1 cellular context compared by ENCODE assay signal in the genomic region with DNA sequence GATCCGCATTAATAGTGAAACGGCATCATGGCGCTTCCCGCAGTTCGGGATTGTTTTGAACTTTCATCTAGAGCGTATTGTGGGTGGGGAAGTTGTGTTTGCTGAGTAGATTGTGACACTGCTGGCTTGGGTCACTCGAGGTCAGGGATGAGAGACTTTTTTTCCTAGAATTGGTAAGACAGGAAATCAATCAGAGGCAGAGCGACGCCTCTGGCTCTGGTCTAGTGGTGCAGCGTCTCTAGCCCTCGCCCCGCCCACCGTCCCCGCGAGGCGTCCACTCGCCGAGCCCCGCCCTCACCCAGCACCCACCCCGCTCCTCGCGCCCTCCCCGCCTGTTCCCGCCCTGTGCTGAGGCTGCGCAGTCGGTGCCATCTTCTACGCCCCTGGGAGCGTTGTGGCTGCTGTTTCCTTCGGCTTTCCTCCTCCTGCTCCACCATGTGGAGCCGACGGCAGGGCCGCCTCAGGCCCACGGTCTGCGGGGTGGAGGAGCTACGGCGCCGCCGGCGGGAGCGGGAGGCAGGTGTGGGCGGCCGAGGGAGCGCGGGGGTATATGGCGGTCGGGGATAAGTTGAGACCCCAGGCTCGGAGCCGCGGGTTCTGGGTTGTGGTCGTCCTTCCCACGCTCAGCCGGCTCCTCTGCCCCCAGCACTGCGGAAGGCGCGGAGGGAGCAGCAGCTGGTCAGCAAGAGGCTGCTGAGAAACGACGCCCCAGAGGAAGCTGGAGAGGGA.
TF ChIP-seq lines count a peak whose summit lies in the region.

A gene (plus strand): TSS at position 359 of the 729 bp plus-strand sequence. CDS start 77 bp downstream, at position 436.

TF ChIP-seq in HEK293, 187 proteins besides CTCF, POLR2A, EP300 and RAD21 (continued from another document and continues in another):
- TF ChIP-seq, protein P1, sequence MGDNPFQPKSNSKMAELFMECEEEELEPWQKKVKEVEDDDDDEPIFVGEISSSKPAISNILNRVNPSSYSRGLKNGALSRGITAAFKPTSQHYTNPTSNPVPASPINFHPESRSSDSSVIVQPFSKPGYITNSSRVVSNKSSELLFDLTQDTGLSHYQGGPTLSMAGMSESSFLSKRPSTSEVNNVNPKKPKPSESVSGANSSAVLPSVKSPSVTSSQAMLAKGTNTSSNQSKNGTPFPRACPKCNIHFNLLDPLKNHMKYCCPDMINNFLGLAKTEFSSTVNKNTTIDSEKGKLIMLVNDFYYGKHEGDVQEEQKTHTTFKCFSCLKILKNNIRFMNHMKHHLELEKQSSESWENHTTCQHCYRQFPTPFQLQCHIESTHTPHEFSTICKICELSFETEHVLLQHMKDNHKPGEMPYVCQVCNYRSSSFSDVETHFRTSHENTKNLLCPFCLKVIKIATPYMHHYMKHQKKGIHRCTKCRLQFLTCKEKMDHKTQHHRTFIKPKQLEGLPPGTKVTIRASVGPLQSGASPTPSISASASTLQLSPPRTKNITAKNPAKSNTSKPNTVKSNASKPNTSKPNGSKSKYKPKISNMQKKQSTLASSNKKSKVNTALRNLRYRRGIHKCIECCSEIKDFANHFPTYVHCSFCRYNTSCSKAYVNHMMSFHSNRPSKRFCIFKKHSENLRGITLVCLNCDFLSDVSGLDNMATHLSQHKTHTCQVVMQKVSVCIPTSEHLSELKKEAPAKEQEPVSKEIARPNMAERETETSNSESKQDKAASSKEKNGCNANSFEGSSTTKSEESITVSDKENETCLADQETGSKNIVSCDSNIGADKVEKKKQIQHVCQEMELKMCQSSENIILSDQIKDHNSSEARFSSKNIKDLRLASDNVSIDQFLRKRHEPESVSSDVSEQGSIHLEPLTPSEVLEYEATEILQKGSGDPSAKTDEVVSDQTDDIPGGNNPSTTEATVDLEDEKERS (tag by site-specific recombination; IDR thresholded peaks at IDR 0.05): no peak
- TF ChIP-seq KLF1 (tag by site-specific recombination; IDR thresholded peaks at IDR 0.05) (peak; percentile 64), ZNF664 (tag by site-specific recombination; IDR thresholded peaks at IDR 0.05) (no peak), EGR2 (tag by site-specific recombination; IDR thresholded peaks at IDR 0.05; ENCODE audit: low read depth) (peak; percentile 91), ZNF837 (tag by site-specific recombination; IDR thresholded peaks at IDR 0.05) (no peak), ZNF324 (tag by site-specific recombination; IDR thresholded peaks at IDR 0.05) (0 out of 2 replicates have a peak, but pooled peaks have one; percentile 22), ZNF830 (tag by site-specific recombination; IDR thresholded peaks at IDR 0.05; ENCODE audit: low read depth) (no peak), ZNF777 (tag by site-specific recombination; IDR thresholded peaks at IDR 0.05; ENCODE audit: borderline replicate concordance) (peak; percentile 91; the same call in 1 of the 2 replicates), ZNF544 (tag by site-specific recombination; IDR thresholded peaks at IDR 0.05) (no peak), ZFP69B (tag by site-specific recombination; IDR thresholded peaks at IDR 0.05) (peak; percentile 11; the same call in 1 of the 2 replicates), SP3 (tag by site-specific recombination; IDR thresholded peaks at IDR 0.05) (peak; percentile 83), ZNF274 (IDR thresholded peaks at IDR 0.05; ENCODE audit: low read length) (no peak), ZNF274 (tag by site-specific recombination; IDR thresholded peaks at IDR 0.05; ENCODE audit: borderline replicate concordance) (no peak), MZF1 (tag by site-specific recombination; IDR thresholded peaks at IDR 0.05; ENCODE audit: borderline replicate concordance) (no peak), ZFHX2 (tag by site-specific recombination; conservative IDR thresholded peaks at IDR 0.05) (peak; percentile 94), ZEB2 (tag by site-specific recombination; IDR thresholded peaks at IDR 0.05) (peak; percentile 69), ZNF571 (tag by site-specific recombination; IDR thresholded peaks at IDR 0.05) (no peak), ZNF558 (tag by site-specific recombination; IDR thresholded peaks at IDR 0.05) (no peak), SALL2 (tag by site-specific recombination; IDR thresholded peaks at IDR 0.05; ENCODE audit: borderline replicate concordance) (no peak), ZNF560 (tag by site-specific recombination; IDR thresholded peaks at IDR 0.05; ENCODE audit: borderline replicate concordance) (no peak), OVOL3 (tag by site-specific recombination; IDR thresholded peaks at IDR 0.05) (no peak)
- TF ChIP-seq, protein P2, sequence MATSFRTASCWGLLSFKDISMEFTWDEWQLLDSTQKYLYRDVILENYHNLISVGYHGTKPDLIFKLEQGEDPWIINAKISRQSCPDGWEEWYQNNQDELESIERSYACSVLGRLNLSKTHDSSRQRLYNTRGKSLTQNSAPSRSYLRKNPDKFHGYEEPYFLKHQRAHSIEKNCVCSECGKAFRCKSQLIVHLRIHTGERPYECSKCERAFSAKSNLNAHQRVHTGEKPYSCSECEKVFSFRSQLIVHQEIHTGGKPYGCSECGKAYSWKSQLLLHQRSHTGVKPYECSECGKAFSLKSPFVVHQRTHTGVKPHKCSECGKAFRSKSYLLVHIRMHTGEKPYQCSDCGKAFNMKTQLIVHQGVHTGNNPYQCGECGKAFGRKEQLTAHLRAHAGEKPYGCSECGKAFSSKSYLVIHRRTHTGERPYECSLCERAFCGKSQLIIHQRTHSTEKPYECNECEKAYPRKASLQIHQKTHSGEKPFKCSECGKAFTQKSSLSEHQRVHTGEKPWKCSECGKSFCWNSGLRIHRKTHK (tag by site-specific recombination; IDR thresholded peaks at IDR 0.05): no peak
- TF ChIP-seq, protein P3, sequence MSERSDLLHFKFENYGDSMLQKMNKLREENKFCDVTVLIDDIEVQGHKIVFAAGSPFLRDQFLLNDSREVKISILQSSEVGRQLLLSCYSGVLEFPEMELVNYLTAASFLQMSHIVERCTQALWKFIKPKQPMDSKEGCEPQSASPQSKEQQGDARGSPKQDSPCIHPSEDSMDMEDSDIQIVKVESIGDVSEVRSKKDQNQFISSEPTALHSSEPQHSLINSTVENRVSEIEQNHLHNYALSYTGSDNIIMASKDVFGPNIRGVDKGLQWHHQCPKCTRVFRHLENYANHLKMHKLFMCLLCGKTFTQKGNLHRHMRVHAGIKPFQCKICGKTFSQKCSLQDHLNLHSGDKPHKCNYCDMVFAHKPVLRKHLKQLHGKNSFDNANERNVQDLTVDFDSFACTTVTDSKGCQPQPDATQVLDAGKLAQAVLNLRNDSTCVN (tag by site-specific recombination; optimal IDR thresholded peaks at IDR 0.05): peak; percentile 69
- TF ChIP-seq, protein P4, sequence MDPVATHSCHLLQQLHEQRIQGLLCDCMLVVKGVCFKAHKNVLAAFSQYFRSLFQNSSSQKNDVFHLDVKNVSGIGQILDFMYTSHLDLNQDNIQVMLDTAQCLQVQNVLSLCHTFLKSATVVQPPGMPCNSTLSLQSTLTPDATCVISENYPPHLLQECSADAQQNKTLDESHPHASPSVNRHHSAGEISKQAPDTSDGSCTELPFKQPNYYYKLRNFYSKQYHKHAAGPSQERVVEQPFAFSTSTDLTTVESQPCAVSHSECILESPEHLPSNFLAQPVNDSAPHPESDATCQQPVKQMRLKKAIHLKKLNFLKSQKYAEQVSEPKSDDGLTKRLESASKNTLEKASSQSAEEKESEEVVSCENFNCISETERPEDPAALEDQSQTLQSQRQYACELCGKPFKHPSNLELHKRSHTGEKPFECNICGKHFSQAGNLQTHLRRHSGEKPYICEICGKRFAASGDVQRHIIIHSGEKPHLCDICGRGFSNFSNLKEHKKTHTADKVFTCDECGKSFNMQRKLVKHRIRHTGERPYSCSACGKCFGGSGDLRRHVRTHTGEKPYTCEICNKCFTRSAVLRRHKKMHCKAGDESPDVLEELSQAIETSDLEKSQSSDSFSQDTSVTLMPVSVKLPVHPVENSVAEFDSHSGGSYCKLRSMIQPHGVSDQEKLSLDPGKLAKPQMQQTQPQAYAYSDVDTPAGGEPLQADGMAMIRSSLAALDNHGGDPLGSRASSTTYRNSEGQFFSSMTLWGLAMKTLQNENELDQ (tag by site-specific recombination; IDR thresholded peaks at IDR 0.05; ENCODE audit: low read depth): no peak
- TF ChIP-seq, protein P5, sequence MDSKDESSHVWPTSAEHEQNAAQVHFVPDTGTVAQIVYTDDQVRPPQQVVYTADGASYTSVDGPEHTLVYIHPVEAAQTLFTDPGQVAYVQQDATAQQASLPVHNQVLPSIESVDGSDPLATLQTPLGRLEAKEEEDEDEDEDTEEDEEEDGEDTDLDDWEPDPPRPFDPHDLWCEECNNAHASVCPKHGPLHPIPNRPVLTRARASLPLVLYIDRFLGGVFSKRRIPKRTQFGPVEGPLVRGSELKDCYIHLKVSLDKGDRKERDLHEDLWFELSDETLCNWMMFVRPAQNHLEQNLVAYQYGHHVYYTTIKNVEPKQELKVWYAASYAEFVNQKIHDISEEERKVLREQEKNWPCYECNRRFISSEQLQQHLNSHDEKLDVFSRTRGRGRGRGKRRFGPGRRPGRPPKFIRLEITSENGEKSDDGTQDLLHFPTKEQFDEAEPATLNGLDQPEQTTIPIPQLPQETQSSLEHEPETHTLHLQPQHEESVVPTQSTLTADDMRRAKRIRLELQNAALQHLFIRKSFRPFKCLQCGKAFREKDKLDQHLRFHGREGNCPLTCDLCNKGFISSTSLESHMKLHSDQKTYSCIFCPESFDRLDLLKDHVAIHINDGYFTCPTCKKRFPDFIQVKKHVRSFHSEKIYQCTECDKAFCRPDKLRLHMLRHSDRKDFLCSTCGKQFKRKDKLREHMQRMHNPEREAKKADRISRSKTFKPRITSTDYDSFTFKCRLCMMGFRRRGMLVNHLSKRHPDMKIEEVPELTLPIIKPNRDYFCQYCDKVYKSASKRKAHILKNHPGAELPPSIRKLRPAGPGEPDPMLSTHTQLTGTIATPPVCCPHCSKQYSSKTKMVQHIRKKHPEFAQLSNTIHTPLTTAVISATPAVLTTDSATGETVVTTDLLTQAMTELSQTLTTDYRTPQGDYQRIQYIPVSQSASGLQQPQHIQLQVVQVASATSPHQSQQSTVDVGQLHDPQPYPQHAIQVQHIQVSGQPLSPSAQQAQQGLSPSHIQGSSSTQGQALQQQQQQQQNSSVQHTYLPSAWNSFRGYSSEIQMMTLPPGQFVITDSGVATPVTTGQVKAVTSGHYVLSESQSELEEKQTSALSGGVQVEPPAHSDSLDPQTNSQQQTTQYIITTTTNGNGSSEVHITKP (tag by site-specific recombination; IDR thresholded peaks at IDR 0.05): no peak
- TF ChIP-seq, protein P6, sequence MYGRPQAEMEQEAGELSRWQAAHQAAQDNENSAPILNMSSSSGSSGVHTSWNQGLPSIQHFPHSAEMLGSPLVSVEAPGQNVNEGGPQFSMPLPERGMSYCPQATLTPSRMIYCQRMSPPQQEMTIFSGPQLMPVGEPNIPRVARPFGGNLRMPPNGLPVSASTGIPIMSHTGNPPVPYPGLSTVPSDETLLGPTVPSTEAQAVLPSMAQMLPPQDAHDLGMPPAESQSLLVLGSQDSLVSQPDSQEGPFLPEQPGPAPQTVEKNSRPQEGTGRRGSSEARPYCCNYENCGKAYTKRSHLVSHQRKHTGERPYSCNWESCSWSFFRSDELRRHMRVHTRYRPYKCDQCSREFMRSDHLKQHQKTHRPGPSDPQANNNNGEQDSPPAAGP (tag by site-specific recombination; IDR thresholded peaks at IDR 0.05): peak; percentile 50; the same call in 1 of the 2 replicates
- TF ChIP-seq, protein P7, sequence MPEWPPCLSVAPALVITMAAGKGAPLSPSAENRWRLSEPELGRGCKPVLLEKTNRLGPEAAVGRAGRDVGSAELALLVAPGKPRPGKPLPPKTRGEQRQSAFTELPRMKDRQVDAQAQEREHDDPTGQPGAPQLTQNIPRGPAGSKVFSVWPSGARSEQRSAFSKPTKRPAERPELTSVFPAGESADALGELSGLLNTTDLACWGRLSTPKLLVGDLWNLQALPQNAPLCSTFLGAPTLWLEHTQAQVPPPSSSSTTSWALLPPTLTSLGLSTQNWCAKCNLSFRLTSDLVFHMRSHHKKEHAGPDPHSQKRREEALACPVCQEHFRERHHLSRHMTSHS (tag by site-specific recombination; IDR thresholded peaks at IDR 0.05): no peak
- TF ChIP-seq, protein P8, sequence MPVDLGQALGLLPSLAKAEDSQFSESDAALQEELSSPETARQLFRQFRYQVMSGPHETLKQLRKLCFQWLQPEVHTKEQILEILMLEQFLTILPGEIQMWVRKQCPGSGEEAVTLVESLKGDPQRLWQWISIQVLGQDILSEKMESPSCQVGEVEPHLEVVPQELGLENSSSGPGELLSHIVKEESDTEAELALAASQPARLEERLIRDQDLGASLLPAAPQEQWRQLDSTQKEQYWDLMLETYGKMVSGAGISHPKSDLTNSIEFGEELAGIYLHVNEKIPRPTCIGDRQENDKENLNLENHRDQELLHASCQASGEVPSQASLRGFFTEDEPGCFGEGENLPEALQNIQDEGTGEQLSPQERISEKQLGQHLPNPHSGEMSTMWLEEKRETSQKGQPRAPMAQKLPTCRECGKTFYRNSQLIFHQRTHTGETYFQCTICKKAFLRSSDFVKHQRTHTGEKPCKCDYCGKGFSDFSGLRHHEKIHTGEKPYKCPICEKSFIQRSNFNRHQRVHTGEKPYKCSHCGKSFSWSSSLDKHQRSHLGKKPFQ (tag by site-specific recombination; IDR thresholded peaks at IDR 0.05): no peak
- TF ChIP-seq, protein P9, sequence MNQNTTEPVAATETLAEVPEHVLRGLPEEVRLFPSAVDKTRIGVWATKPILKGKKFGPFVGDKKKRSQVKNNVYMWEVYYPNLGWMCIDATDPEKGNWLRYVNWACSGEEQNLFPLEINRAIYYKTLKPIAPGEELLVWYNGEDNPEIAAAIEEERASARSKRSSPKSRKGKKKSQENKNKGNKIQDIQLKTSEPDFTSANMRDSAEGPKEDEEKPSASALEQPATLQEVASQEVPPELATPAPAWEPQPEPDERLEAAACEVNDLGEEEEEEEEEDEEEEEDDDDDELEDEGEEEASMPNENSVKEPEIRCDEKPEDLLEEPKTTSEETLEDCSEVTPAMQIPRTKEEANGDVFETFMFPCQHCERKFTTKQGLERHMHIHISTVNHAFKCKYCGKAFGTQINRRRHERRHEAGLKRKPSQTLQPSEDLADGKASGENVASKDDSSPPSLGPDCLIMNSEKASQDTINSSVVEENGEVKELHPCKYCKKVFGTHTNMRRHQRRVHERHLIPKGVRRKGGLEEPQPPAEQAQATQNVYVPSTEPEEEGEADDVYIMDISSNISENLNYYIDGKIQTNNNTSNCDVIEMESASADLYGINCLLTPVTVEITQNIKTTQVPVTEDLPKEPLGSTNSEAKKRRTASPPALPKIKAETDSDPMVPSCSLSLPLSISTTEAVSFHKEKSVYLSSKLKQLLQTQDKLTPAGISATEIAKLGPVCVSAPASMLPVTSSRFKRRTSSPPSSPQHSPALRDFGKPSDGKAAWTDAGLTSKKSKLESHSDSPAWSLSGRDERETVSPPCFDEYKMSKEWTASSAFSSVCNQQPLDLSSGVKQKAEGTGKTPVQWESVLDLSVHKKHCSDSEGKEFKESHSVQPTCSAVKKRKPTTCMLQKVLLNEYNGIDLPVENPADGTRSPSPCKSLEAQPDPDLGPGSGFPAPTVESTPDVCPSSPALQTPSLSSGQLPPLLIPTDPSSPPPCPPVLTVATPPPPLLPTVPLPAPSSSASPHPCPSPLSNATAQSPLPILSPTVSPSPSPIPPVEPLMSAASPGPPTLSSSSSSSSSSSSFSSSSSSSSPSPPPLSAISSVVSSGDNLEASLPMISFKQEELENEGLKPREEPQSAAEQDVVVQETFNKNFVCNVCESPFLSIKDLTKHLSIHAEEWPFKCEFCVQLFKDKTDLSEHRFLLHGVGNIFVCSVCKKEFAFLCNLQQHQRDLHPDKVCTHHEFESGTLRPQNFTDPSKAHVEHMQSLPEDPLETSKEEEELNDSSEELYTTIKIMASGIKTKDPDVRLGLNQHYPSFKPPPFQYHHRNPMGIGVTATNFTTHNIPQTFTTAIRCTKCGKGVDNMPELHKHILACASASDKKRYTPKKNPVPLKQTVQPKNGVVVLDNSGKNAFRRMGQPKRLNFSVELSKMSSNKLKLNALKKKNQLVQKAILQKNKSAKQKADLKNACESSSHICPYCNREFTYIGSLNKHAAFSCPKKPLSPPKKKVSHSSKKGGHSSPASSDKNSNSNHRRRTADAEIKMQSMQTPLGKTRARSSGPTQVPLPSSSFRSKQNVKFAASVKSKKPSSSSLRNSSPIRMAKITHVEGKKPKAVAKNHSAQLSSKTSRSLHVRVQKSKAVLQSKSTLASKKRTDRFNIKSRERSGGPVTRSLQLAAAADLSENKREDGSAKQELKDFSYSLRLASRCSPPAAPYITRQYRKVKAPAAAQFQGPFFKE (tag by site-specific recombination; IDR thresholded peaks at IDR 0.05; ENCODE audit: borderline replicate concordance): no peak
